In the genomic region with DNA sequence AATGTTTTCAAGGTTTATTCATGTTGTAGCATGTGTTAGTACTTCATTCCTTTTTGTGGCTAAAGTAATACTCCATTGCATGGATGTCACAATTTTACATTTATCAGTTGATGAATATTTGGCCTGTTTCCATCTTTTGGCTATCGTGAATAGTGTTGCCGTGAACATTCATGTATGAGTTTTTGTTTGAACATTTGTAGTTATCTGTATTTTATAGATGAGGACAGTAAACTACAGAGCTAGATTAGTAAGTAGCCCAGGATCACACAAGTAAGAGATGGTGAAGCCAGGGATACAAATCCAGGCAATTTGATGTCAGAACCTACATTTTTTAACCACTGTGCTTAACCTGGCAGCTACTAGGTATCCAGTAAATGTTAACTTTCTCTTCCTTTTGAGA, we compare ENCODE assay signal across 20 cellular contexts.
DNase-seq lines count a peak whose midpoint lies in the region; ATAC-seq, FAIRE-seq and TF ChIP-seq lines count a peak whose summit lies in the region.
"Had no signal": no experiment of that assay in that cellular context is flagged by ENCODE, and none has a peak within 500 bp of the region (broad histone marks: within the 10 kb centered on the region; RNA-seq: fewer than 3 reads in every experiment).

No MANE protein-coding gene starts in this region.

- H3K36me3 ChIP-seq in RWPE2 (ENCODE audit: low read depth) (peaks cover 72% of the 10 kb centered on the region), endothelial cell of umbilical vein (ENCODE audit: control insufficient read depth in 2 of 2, extremely low read depth in 1 of 2, insufficient read depth in 2 of 2, low read length in 2 of 2) (peaks cover 2 to 11% of the 10 kb centered on the region in 2 experiments), osteoblast (ENCODE audit: insufficient read depth, low read length) (peaks cover 28% of the 10 kb centered on the region)

- no peak overlapping the region for H3K56ac ChIP-seq in H9 (ENCODE audit: insufficient read length, low read depth, low read length)

- no peak overlapping the region for H3K18ac ChIP-seq in H9 (ENCODE audit: insufficient read length, low read depth, low read length)

- H3K9me3 Mint-ChIP-seq in H9: no peaks in the 10 kb centered on the region; a peak in 1 of 5 replicates
- H3K9me3 Mint-ChIP-seq: naive thymus-derived CD4-positive, alpha-beta T cell had no signal

- POLR2A ChIA-PET in endothelial cell of umbilical vein (lab: Charles Lee): no interaction called here

- DNase-seq in H9 (no peak), RWPE2 (ENCODE audit: low spot score) (no peak), endothelial cell of umbilical vein (ENCODE audit: low read depth, low spot score) (no peak), osteoblast (ENCODE audit: insufficient read length, low spot score, missing footprints) (no peak), NCI-H1436 (lab: John Stamatoyannopoulos, UW) (no peak), NOMO-1 (lab: John Stamatoyannopoulos, UW; ENCODE audit: unreplicated experiment in 2 of 2) (no peak), amniotic stem cell (lab: John Stamatoyannopoulos, UW) (no peak)
- DNase-seq: activated CD4-positive, alpha-beta T cell treated with anti-CD3 and anti-CD28 coated beads for 1 hour; activated effector memory CD4-positive, alpha-beta T cell treated with anti-CD3 and anti-CD28 coated beads, Interleukin-2, amount 50 U/mL, for 16 hours; DMS 273 treated with DMSO at 0.1 percent for 48 hours; GF-D8; naive thymus-derived CD4-positive, alpha-beta T cell; NCI-H187 treated with DMSO at 0.1 percent for 48 hours; NK-92 treated with Interleukin-12 subunit alpha and Interleukin-12 subunit beta, amount 100 ng/mL, for 24 hours had no signal

- H3K27ac Mint-ChIP-seq in H9: peak overlapping the region in 2 of 3 experiments; percentile 96 to 98; a peak in 4 of 7 replicates
- H3K27ac Mint-ChIP-seq: naive thymus-derived CD4-positive, alpha-beta T cell; progenitor cell of endocrine pancreas had no signal

- no peak overlapping the region for H3K23ac ChIP-seq in H9 (ENCODE audit: insufficient read length, low read depth, low read length)

- H3K9me3 ChIP-seq in H9 (ENCODE audit: control insufficient read depth, low read depth, low read length): no peaks in the 10 kb centered on the region
- H3K9me3 ChIP-seq in RWPE2 (ENCODE audit: severe bottlenecking): no peaks in the 10 kb centered on the region
- H3K9me3 ChIP-seq in endothelial cell of umbilical vein (replicated peaks; ENCODE audit: control insufficient read depth, insufficient read depth, low read length): no peaks in the 10 kb centered on the region
- H3K9me3 ChIP-seq in osteoblast (ENCODE audit: low read depth, low read length): no peaks in the 10 kb centered on the region
- H3K9me3 ChIP-seq: BLaER1, suprapubic skin had no signal

- H4K91ac ChIP-seq in H9 (ENCODE audit: insufficient read length, low read depth, low read length): no peak overlapping the region

- H3K79me1 ChIP-seq in H9 (ENCODE audit: insufficient read depth, low read depth, low read length, poor library complexity, severe bottlenecking): no peaks in the 10 kb centered on the region

- no peak overlapping the region for H4K8ac ChIP-seq in H9 (replicated peaks; ENCODE audit: insufficient read length, low read depth, low read length)

- no peak overlapping the region for H3K14ac ChIP-seq in H9 (ENCODE audit: insufficient read depth, low read length)

- TSS peak; percentile 67 for BruUV-seq in endothelial cell of umbilical vein (replicated peaks; lab: Mats Ljungman, UMichigan)

- H3K27me3 ChIP-seq in H9 (ENCODE audit: insufficient read depth, low read length): no peaks in the 10 kb centered on the region
- H3K27me3 ChIP-seq in RWPE2 (ENCODE audit: insufficient read depth, poor library complexity, severe bottlenecking): peaks cover 3% of the 10 kb centered on the region
- H3K27me3 ChIP-seq in endothelial cell of umbilical vein (ENCODE audit: control insufficient read depth in 2 of 2, insufficient read depth in 2 of 2, low read length in 2 of 2): no peaks in the 10 kb centered on the region
- no peaks in the 10 kb centered on the region for H3K27me3 ChIP-seq in osteoblast (ENCODE audit: insufficient read depth, low read length)
- H3K27me3 ChIP-seq: BLaER1, suprapubic skin had no signal

- no peak for FAIRE-seq in endothelial cell of umbilical vein (lab: Jason Lieb, UNC)

- H3K4me2 ChIP-seq in H9 (ENCODE audit: insufficient read depth, insufficient read length, low read length) (no peak overlapping the region), endothelial cell of umbilical vein (ENCODE audit: insufficient read depth, low read length) (peak overlapping the region; percentile 17), osteoblast (ENCODE audit: insufficient read depth, low read length) (peak overlapping the region; percentile 10)
- H3K4me2 ChIP-seq: BLaER1 had no signal

- TF ChIP-seq POLR2A in endothelial cell of umbilical vein (IDR thresholded peaks at IDR 0.05; ENCODE audit: low read depth, low read length): no peak

- no peak overlapping the region for H2BK120ac ChIP-seq in H9 (ENCODE audit: low read depth, low read length, poor library complexity, severe bottlenecking)

- no peak overlapping the region for H3T11ph ChIP-seq in H9 (ENCODE audit: low read length)

- no peak overlapping the region for H2BK12ac ChIP-seq in H9 (ENCODE audit: insufficient read length, low read depth, low read length)

- no peaks in the 10 kb centered on the region for H3K23me2 ChIP-seq in H9 (ENCODE audit: insufficient read length, low read depth, low read length, poor library complexity, severe bottlenecking)

- H2AK5ac ChIP-seq in H9 (ENCODE audit: insufficient read length, low read length): no peak overlapping the region

- H3K9me1 ChIP-seq in endothelial cell of umbilical vein (replicated peaks; ENCODE audit: control insufficient read depth, extremely low read depth, insufficient read depth, low read length): no peaks in the 10 kb centered on the region

- no peak overlapping the region for H2BK5ac ChIP-seq in H9 (ENCODE audit: insufficient read length, low read length)

- H3K4me1 Mint-ChIP-seq in H9: peaks cover 20 to 28% of the 10 kb centered on the region in 2 experiments
- H3K4me1 Mint-ChIP-seq: naive thymus-derived CD4-positive, alpha-beta T cell had no signal

- CTCF ChIA-PET in endothelial cell of umbilical vein (lab: Charles Lee): interaction anchor here (0.8 to 1.2 kb wide), 3 partner anchors 9 to 236 kb away, joined by 3 to 4 read pairs (median 3); no protein-coding TSS in a partner anchor

- H2AFZ ChIP-seq in H9 (ENCODE audit: low read length) (no peak overlapping the region), endothelial cell of umbilical vein (ENCODE audit: low read depth, low read length) (no peak overlapping the region), osteoblast (ENCODE audit: low read length) (no peak overlapping the region)

- intact Hi-C loops in endothelial cell of umbilical vein (cut with micrococcal nuclease): no loop called here

- H4K20me1 ChIP-seq in H9 (ENCODE audit: control insufficient read depth, insufficient read depth, insufficient read length): no peaks in the 10 kb centered on the region
- H4K20me1 ChIP-seq in endothelial cell of umbilical vein (replicated peaks; ENCODE audit: control insufficient read depth, extremely low read depth, insufficient read depth, low read length): no peaks in the 10 kb centered on the region
- H4K20me1 ChIP-seq in osteoblast (ENCODE audit: insufficient read depth, low read length): no peaks in the 10 kb centered on the region
- H4K20me1 ChIP-seq: BLaER1 had no signal

- H3K9ac ChIP-seq in H9 (ENCODE audit: extremely low read depth, insufficient read length, low read length): no peak overlapping the region
- no peak overlapping the region for H3K9ac ChIP-seq in endothelial cell of umbilical vein (replicated peaks; ENCODE audit: extremely low read depth, insufficient read depth, low read length)
- H3K9ac ChIP-seq: BLaER1 had no signal

- H3K36me3 Mint-ChIP-seq in H9 (ENCODE audit: insufficient read depth in 1 of 3, low read depth in 3 of 3): peaks cover 11 to 40% (median 39%) of the 10 kb centered on the region in 3 experiments; a peak in 5 of 7 replicates

- H3K27ac ChIP-seq in H9 (ENCODE audit: insufficient read length, low read depth, low read length) (no peak overlapping the region), RWPE2 (ENCODE audit: poor library complexity, severe bottlenecking) (peak overlapping the region; percentile 80), endothelial cell of umbilical vein (ENCODE audit: insufficient read depth, low read depth, low read length) (peak overlapping the region; percentile 68), osteoblast (ENCODE audit: low read depth, low read length) (peak overlapping the region; percentile 94)
- H3K27ac ChIP-seq: BLaER1, coronary artery, skin epidermis, suprapubic skin had no signal

- no peaks in the 10 kb centered on the region for H3K4me1 ChIP-seq in H9 (ENCODE audit: insufficient read depth, low read length)
- peaks cover 19% of the 10 kb centered on the region for H3K4me1 ChIP-seq in RWPE2 (ENCODE audit: insufficient read depth, poor library complexity, severe bottlenecking)
- peaks cover 18% of the 10 kb centered on the region for H3K4me1 ChIP-seq in endothelial cell of umbilical vein (ENCODE audit: control insufficient read depth, extremely low read depth, insufficient read depth, low read length)
- peaks cover 32% of the 10 kb centered on the region for H3K4me1 ChIP-seq in osteoblast (ENCODE audit: insufficient read depth, low read length)
- H3K4me1 ChIP-seq: BLaER1, suprapubic skin had no signal

- WGBS in H9 (ENCODE audit: extremely low coverage, insufficient read length, low lambda C conversion rate): no CpG with 5 or more reads among the region's 2 CpGs

- H3K4me3 Mint-ChIP-seq in H9: no peak overlapping the region
- H3K4me3 Mint-ChIP-seq: naive thymus-derived CD4-positive, alpha-beta T cell had no signal

- no peak overlapping the region for H2BK20ac ChIP-seq in H9 (ENCODE audit: low read depth, low read length, poor library complexity, severe bottlenecking)

- no peaks in the 10 kb centered on the region for H3K79me2 ChIP-seq in H9 (ENCODE audit: insufficient read depth, low read length)
- no peaks in the 10 kb centered on the region for H3K79me2 ChIP-seq in endothelial cell of umbilical vein (ENCODE audit: control insufficient read depth, insufficient read depth, low read length)
- H3K79me2 ChIP-seq in osteoblast (ENCODE audit: insufficient read depth, low read length): peaks cover 4% of the 10 kb centered on the region

- TF ChIP-seq CTCF in H9 (conservative IDR thresholded peaks at IDR 0.05) (no peak), RWPE2 (IDR thresholded peaks at IDR 0.05; ENCODE audit: poor library complexity, severe bottlenecking) (no peak), endothelial cell of umbilical vein (IDR thresholded peaks at IDR 0.05; ENCODE audit: extremely low read depth in 1 of 2, insufficient read depth in 1 of 2, low read depth in 1 of 2, low read length in 2 of 2) (no peak), osteoblast (IDR thresholded peaks at IDR 0.05; ENCODE audit: extremely low read depth, low read depth, low read length) (no peak)

- H3K4ac ChIP-seq in H9 (ENCODE audit: low read depth, low read length): no peak overlapping the region

- peak; percentile 50 for ATAC-seq in RWPE2 (ENCODE audit: low read depth)
- ATAC-seq: naive thymus-derived CD4-positive, alpha-beta T cell had no signal

- H4K5ac ChIP-seq in H9 (ENCODE audit: insufficient read length, low read depth, low read length): no peak overlapping the region

- dilution Hi-C loops in endothelial cell of umbilical vein (cut with MboI; ENCODE audit: extremely low pct_ligation_motif_present, low sequenced_read_pairs): no loop called here

- H3K27me3 Mint-ChIP-seq in H9 (ENCODE audit: low read depth): no peaks in the 10 kb centered on the region
- H3K27me3 Mint-ChIP-seq: naive thymus-derived CD4-positive, alpha-beta T cell; progenitor cell of endocrine pancreas had no signal

- H2BK15ac ChIP-seq in H9 (ENCODE audit: low read depth, low read length): no peak overlapping the region

- H3K4me3 ChIP-seq in RWPE2 (ENCODE audit: severe bottlenecking) (no peak overlapping the region), endothelial cell of umbilical vein (replicated peaks in 1 of 3; ENCODE audit: insufficient read depth in 1 of 3, low read depth in 1 of 3, low read length in 3 of 3) (no peak overlapping the region), osteoblast (ENCODE audit: insufficient read depth, low read length) (no peak overlapping the region)
- H3K4me3 ChIP-seq: BLaER1, coronary artery, lung, skin epidermis, suprapubic skin had no signal
